Comparison of ENCODE assay signal across 8 cellular contexts in the genomic region with DNA sequence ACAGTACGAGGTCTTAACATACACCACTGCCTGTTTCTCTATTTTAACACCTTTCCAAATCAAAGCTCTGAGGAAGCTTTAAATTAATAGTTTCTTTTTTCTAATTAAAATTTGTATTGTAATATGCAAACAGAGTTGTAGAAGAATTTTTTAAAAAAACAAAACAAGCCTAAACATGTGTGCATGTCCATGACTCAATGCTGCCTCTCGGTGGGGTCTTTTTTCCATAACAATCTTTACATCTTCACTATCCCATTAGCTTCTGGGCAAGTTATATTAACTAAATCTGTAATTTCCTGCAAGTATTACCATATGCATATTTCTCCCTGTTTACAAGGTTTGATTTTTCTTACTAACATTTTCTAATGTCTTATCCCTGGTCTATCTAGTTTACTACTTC.
DNase-seq lines count a peak whose midpoint lies in the region; TF ChIP-seq lines count a peak whose summit lies in the region.
"Had no signal": no experiment of that assay in that cellular context is flagged by ENCODE, and none has a peak within 500 bp of the region (broad histone marks: within the 10 kb centered on the region; RNA-seq: fewer than 3 reads in every experiment).

No MANE protein-coding gene starts in this region.

- peak; percentile 48 for TF ChIP-seq CTCF in LNCaP clone FGC (IDR thresholded peaks at IDR 0.05; ENCODE audit: control insufficient read depth, extremely low read depth, insufficient read depth)

- no peak overlapping the region for H3K4me3 ChIP-seq in LNCaP clone FGC (ENCODE audit: low read depth, low read length)

- DNase-seq in EH (ENCODE audit: low read depth): peak; percentile 5
- DNase-seq in LNCaP clone FGC (ENCODE audit: low read depth): no peak
- peak; percentile 38 for DNase-seq in astrocyte of the hippocampus (ENCODE audit: low read depth, low spot score)
- peak; percentile 23 for DNase-seq in myocyte (ENCODE audit: low read depth)
- no peak for DNase-seq in islet precursor cell
- no peak for DNase-seq in mucosa of gallbladder (ENCODE audit: low spot score)
- DNase-seq in DMS114 treated with DMSO at 0.1 percent for 48 hours (lab: John Stamatoyannopoulos, UW; ENCODE audit: unreplicated experiment): no peak
- DNase-seq: small intestine had no signal

Comparison
In these comparisons a context has a peak if more than half of its experiments do, and no peak if none do; other contexts are left out.
1. DNase-seq: peak in EH (single experiment), astrocyte of the hippocampus (single experiment) and myocyte (single experiment); none in LNCaP clone FGC (single experiment), islet precursor cell (single experiment), mucosa of gallbladder (single experiment) and DMS114 treated with DMSO at 0.1 percent for 48 hours (single experiment).